ENCODE assay signal across 8 cellular contexts in genomic region chr1:155325596-155325893, GRCh38. TPM values are rescaled to one million over a fixed set of nuclear protein-coding genes. Genes with fewer than 3 reads are reported as not detected.
DNase-seq lines count a peak whose midpoint lies in the region; ATAC-seq and TF ChIP-seq lines count a peak whose summit lies in the region.

No MANE protein-coding gene starts in this region.

- H4K91ac ChIP-seq in neuronal stem cell (ENCODE audit: low read depth, low read length, poor library complexity), result peak overlapping the region; percentile 72

- H3K18ac ChIP-seq in neuronal stem cell (ENCODE audit: low read length), result peak overlapping the region; percentile 96

- H2AFZ ChIP-seq in OCI-LY7 (ENCODE audit: low read length) (no peak overlapping the region), neuronal stem cell (ENCODE audit: low read length) (no peak overlapping the region)

- peak overlapping the region; percentile 96 for H3K23ac ChIP-seq in neuronal stem cell (ENCODE audit: low read depth, low read length, poor library complexity)

- peak overlapping the region; percentile 53 for H2BK5ac ChIP-seq in neuronal stem cell (ENCODE audit: low read length)

- H3K9ac ChIP-seq in endocrine pancreas (ENCODE audit: control insufficient read depth, insufficient read depth, low read length) (peak overlapping the region; percentile 17), neuronal stem cell (ENCODE audit: low read depth, low read length, poor library complexity) (peak overlapping the region; percentile 98)

- H3K9me3 ChIP-seq in OCI-LY7 (ENCODE audit: low read length) (no peaks in the 10 kb centered on the region), endocrine pancreas (ENCODE audit: control insufficient read depth, low read length) (no peaks in the 10 kb centered on the region), neuronal stem cell (replicated peaks in 1 of 2; ENCODE audit: control insufficient read depth in 2 of 2, insufficient read depth in 1 of 2, low read depth in 1 of 2, low read length in 2 of 2) (no peaks in the 10 kb centered on the region)

- peaks cover 18% of the 10 kb centered on the region for H3K36me3 ChIP-seq in OCI-LY7 (ENCODE audit: insufficient read depth, low read length)
- no peaks in the 10 kb centered on the region for H3K36me3 ChIP-seq in endocrine pancreas (ENCODE audit: control insufficient read depth, insufficient read depth, low read length)
- peaks cover 25 to 60% of the 10 kb centered on the region in 2 donors for H3K36me3 ChIP-seq in neuronal stem cell (replicated peaks in 1 of 2; ENCODE audit: control insufficient read depth in 2 of 2, insufficient read depth in 2 of 2, low read length in 2 of 2)

- peak overlapping the region; percentile 78 for H3K4me3 ChIP-seq in OCI-LY7 (ENCODE audit: low read depth, low read length, poor library complexity, severe bottlenecking)
- H3K4me3 ChIP-seq in endocrine pancreas (ENCODE audit: control insufficient read depth, insufficient read depth, low read length), result no peak overlapping the region
- peak overlapping the region; percentile 76 to 90 for H3K4me3 ChIP-seq in neuronal stem cell (ENCODE audit: low read length in 2 of 2)

- DNase-seq in OCI-LY7 (ENCODE audit: low spot score), result no peak
- no peak for DNase-seq in neuronal stem cell (ENCODE audit: low spot score)
- DNase-seq in OCI-M2 (lab: John Stamatoyannopoulos, UW; ENCODE audit: unreplicated experiment), result no peak

- H3K4ac ChIP-seq in neuronal stem cell (ENCODE audit: low read length), result peak overlapping the region; percentile 53

- TF ChIP-seq CTCF in C4-2B (conservative IDR thresholded peaks at IDR 0.05) (no peak), OCI-LY7 (conservative IDR thresholded peaks at IDR 0.05; ENCODE audit: low read length) (no peak)

- no peaks in the 10 kb centered on the region for H3K79me2 ChIP-seq in OCI-LY7 (ENCODE audit: insufficient read depth, low read depth, low read length)

- H3K9me2 ChIP-seq in OCI-LY7 (ENCODE audit: insufficient read depth, low read length), result no peaks in the 10 kb centered on the region

- H4K20me1 ChIP-seq in OCI-LY7 (ENCODE audit: insufficient read depth, low read length), result no peaks in the 10 kb centered on the region

- H3K27ac ChIP-seq in C4-2B, result peak overlapping the region; percentile 92
- no peak overlapping the region for H3K27ac ChIP-seq in OCI-LY7 (ENCODE audit: low read depth, low read length, poor library complexity, severe bottlenecking)
- no peak overlapping the region for H3K27ac ChIP-seq in neuronal stem cell (replicated peaks; ENCODE audit: low read length)

- CTCF ChIA-PET in OCI-LY7 (lab: Charles Lee; ENCODE audit: unreplicated experiment), result no interaction called here

- H2AK5ac ChIP-seq in neuronal stem cell (ENCODE audit: low read depth, low read length), result peak overlapping the region; percentile 98

- no peaks in the 10 kb centered on the region for H3K27me3 ChIP-seq in endocrine pancreas (ENCODE audit: control insufficient read depth, insufficient read depth, low read length)
- H3K27me3 ChIP-seq in neuronal stem cell (ENCODE audit: control insufficient read depth in 3 of 3, insufficient read depth in 3 of 3, low read depth in 1 of 3, low read length in 3 of 3), result no peaks in the 10 kb centered on the region

- whole genome bisulfite sequencing in neuronal stem cell (ENCODE audit: extremely low coverage in 2 of 2, insufficient read length in 2 of 2, insufficient replicate concordance in 1 of 2), 2 donors, result no CpG with 5 or more reads among the region's 6 CpGs

- H2BK120ac ChIP-seq in neuronal stem cell (ENCODE audit: low read depth, low read length), result peak overlapping the region; percentile 5

- H2BK15ac ChIP-seq in neuronal stem cell (ENCODE audit: low read length), result peak overlapping the region; percentile 75

- H3K4me1 ChIP-seq in OCI-LY7 (ENCODE audit: insufficient read depth, low read length, poor library complexity, severe bottlenecking) (peaks cover 15% of the 10 kb centered on the region), endocrine pancreas (ENCODE audit: control insufficient read depth, insufficient read depth, low read length) (no peaks in the 10 kb centered on the region), neuronal stem cell (ENCODE audit: control insufficient read depth in 2 of 2, insufficient read depth in 1 of 2, low read depth in 1 of 2, low read length in 2 of 2) (peaks cover 20 to 24% of the 10 kb centered on the region in 2 donors)

- peak overlapping the region; percentile 96 for H4K8ac ChIP-seq in neuronal stem cell (ENCODE audit: low read depth, low read length)

- peak overlapping the region; percentile 96; the same call in 1 of the 2 replicates for H3K4me2 ChIP-seq in OCI-LY7 (ENCODE audit: low read length)
- H3K4me2 ChIP-seq in neuronal stem cell (ENCODE audit: insufficient read depth, low read length, poor library complexity, severe bottlenecking), result peak overlapping the region; percentile 96

- peak overlapping the region; percentile 75 for H3K14ac ChIP-seq in neuronal stem cell (ENCODE audit: low read length)

- intact Hi-C loops in OCI-LY7 (cut with micrococcal nuclease; ENCODE audit: unreplicated experiment), result no loop called here

- ATAC-seq in HG02970 (IDR thresholded peaks at IDR 0.05; ENCODE audit: low FRiP score, unreplicated experiment) (no peak), HG03354 (IDR thresholded peaks at IDR 0.05; ENCODE audit: poor library complexity, severe bottlenecking, unreplicated experiment) (no peak), GM21526 (IDR thresholded peaks at IDR 0.05; ENCODE audit: low FRiP score, unreplicated experiment) (no peak)

- H3K79me1 ChIP-seq in neuronal stem cell (ENCODE audit: low read depth, low read length), result peaks cover 19% of the 10 kb centered on the region

- POLR2A ChIA-PET in OCI-LY7 (lab: Charles Lee), result no interaction called here

- H2BK12ac ChIP-seq in neuronal stem cell (ENCODE audit: low read length), result no peak overlapping the region

- BruUV-seq in OCI-LY7 (replicated peaks; lab: Mats Ljungman, UMichigan), result no TSS peak

RNA-seq across cellular contexts. Expression of gene RUSC1, which starts 4.9 kb away (rescaled TPM):
- total RNA-seq in OCI-LY7 (2014; rRNA removed; shearing (Covaris generic)), result 7.1 and 15.1 TPM in 2 replicates
- total RNA-seq in OCI-LY7 (2022), result 20.9 and 25.6 TPM in 2 replicates
- polyA plus RNA-seq in neuronal stem cell (2013, experiment 1 of 2), result 30.3 TPM
- 29.9 TPM for polyA plus RNA-seq in neuronal stem cell (2013, experiment 2 of 2)

RNA-seq across cellular contexts. Expression of gene FDPS, which starts 16.9 kb away (rescaled TPM):
- 254 and 263 TPM in 2 replicates for total RNA-seq in OCI-LY7 (2014; rRNA removed; shearing (Covaris generic))
- total RNA-seq in OCI-LY7 (2022), result 492 and 531 TPM in 2 replicates
- 384 TPM for polyA plus RNA-seq in neuronal stem cell (2013, experiment 1 of 2)
- polyA plus RNA-seq in neuronal stem cell (2013, experiment 2 of 2), result 359 TPM

RNA-seq across cellular contexts. Expression of gene PKLR, which starts 24.3 kb away (rescaled TPM):
- total RNA-seq in OCI-LY7 (2014; rRNA removed; shearing (Covaris generic)), result 0.19 TPM in 1 of 2 replicates, not detected in the other
- total RNA-seq in OCI-LY7 (2022), result 0.18 and 0.51 TPM in 2 replicates
- 0.06 TPM for polyA plus RNA-seq in neuronal stem cell (2013, experiment 1 of 2)
- polyA plus RNA-seq in neuronal stem cell (2013, experiment 2 of 2), result 0.06 TPM

RNA-seq across cellular contexts. Expression of gene HCN3, which starts 48.3 kb away (rescaled TPM):
- 4.9 and 6.7 TPM in 2 replicates for total RNA-seq in OCI-LY7 (2014; rRNA removed; shearing (Covaris generic))
- 19.0 and 19.2 TPM in 2 replicates for total RNA-seq in OCI-LY7 (2022)
- polyA plus RNA-seq in neuronal stem cell (2013, experiment 1 of 2), result 2.9 TPM
- 2.9 TPM for polyA plus RNA-seq in neuronal stem cell (2013, experiment 2 of 2)

RNA-seq across cellular contexts. Expression of gene CLK2, which starts 52.2 kb away (rescaled TPM):
- total RNA-seq in OCI-LY7 (2014; rRNA removed; shearing (Covaris generic)), result 59.8 and 96.7 TPM in 2 replicates
- 107 and 121 TPM in 2 replicates for total RNA-seq in OCI-LY7 (2022)
- 55.4 TPM for polyA plus RNA-seq in neuronal stem cell (2013, experiment 1 of 2)
- 54.0 TPM for polyA plus RNA-seq in neuronal stem cell (2013, experiment 2 of 2)
